14 cellular contexts compared by ENCODE assay signal in genomic region chr3:13415236-13416001, GRCh38. TPM values are rescaled to one million over a fixed set of nuclear protein-coding genes. Genes with fewer than 3 reads are reported as not detected.
DNase-seq lines count a peak whose midpoint lies in the region; ATAC-seq, FAIRE-seq and TF ChIP-seq lines count a peak whose summit lies in the region.
"Had no signal": no experiment of that assay in that cellular context is flagged by ENCODE, and none has a peak within 500 bp of the region (broad histone marks: within the 10 kb centered on the region; RNA-seq: fewer than 3 reads in every experiment).

No MANE protein-coding gene starts in this region.

- CTCF ChIA-PET in HepG2 (lab: Yijun Ruan, JAX; ENCODE audit: low intra/inter-chr PET ratio, low total read pairs) (no interaction called here), Calu3 (lab: Charles Lee) (no interaction called here)

- H4K20me1 ChIP-seq in HepG2 (ENCODE audit: insufficient read depth, low read length) = peaks cover 4% of the 10 kb centered on the region; the same call in 1 of the 2 replicates
- H4K20me1 ChIP-seq in OCI-LY3 (ENCODE audit: insufficient read depth, low read length) = peaks cover 64% of the 10 kb centered on the region

- peak overlapping the region; percentile 75 for H3K4me3 Mint-ChIP-seq in central memory CD8-positive, alpha-beta T cell
- H3K4me3 Mint-ChIP-seq in Calu3 (ENCODE audit: low read depth, unreplicated experiment) = no peak overlapping the region

- H3K27me3 ChIP-seq in HepG2 (ENCODE audit: control insufficient read depth in 1 of 2, insufficient read depth in 2 of 2, low read length in 2 of 2) (no peaks in the 10 kb centered on the region; a peak in 1 of 5 replicates), right lobe of liver (no peaks in the 10 kb centered on the region), OCI-LY3 (ENCODE audit: low read depth, low read length) (no peaks in the 10 kb centered on the region), upper lobe of left lung (no peaks in the 10 kb centered on the region)

- no peak overlapping the region for H3K4me2 ChIP-seq in HepG2 (ENCODE audit: low read depth, low read length)
- H3K4me2 ChIP-seq in OCI-LY3 (ENCODE audit: low read length) = peak overlapping the region; percentile 99

- ATAC-seq in HepG2 = no peak
- no peak for ATAC-seq in right lobe of liver
- ATAC-seq in central memory CD8-positive, alpha-beta T cell (replicated peaks; ENCODE audit: extremely low read depth, poor library complexity, severe bottlenecking) = no peak
- no peak for ATAC-seq in upper lobe of left lung (ENCODE audit: low FRiP score in 2 of 2)
- ATAC-seq: left lobe of liver had no signal

- in situ Hi-C loops in HepG2 (cut with HindIII; ENCODE audit: extremely low pct_ligation_motif_present, low pct_unique_long_range_greater_than_20kb) = no loop called here

- DNase-seq in HepG2 (ENCODE audit: low spot score) (no peak), right lobe of liver (no peak), upper lobe of left lung (no peak), nucleus accumbens (lab: John Stamatoyannopoulos, UW) (no peak), Calu3 (no peak)
- no peak for DNase-seq in central memory CD8-positive, alpha-beta T cell (ENCODE audit: low spot score in 2 of 2)
- no peak for DNase-seq in stimulated activated CD4-positive, alpha-beta T cell treated with anti-CD3 and anti-CD28 coated beads, Interleukin-4, amount 100 ng/mL, for 1 hour
- DNase-seq: C1 segment of cervical spinal cord, head of caudate nucleus, NCI-H1436 treated with DMSO at 0.1 percent for 48 hours, NCI-H748 treated with DMSO at 0.1 percent for 48 hours had no signal

- H3K36me3 Mint-ChIP-seq in central memory CD8-positive, alpha-beta T cell (ENCODE audit: insufficient read depth) = peaks cover 20% of the 10 kb centered on the region
- H3K36me3 Mint-ChIP-seq in Calu3 (ENCODE audit: insufficient read depth, unreplicated experiment) = peaks cover 17% of the 10 kb centered on the region

- peaks cover 64% of the 10 kb centered on the region for H3K4me1 ChIP-seq in HepG2 (ENCODE audit: insufficient read depth, low read length)
- H3K4me1 ChIP-seq in right lobe of liver = peaks cover 0 to 19% (median 6%) of the 10 kb centered on the region in 4 donors
- H3K4me1 ChIP-seq in OCI-LY3 (ENCODE audit: low read length) = peaks cover 55% of the 10 kb centered on the region
- H3K4me1 ChIP-seq in upper lobe of left lung = peaks cover 8 to 56% (median 18%) of the 10 kb centered on the region in 4 donors

- no peak for TF ChIP-seq POLR2A in HepG2 (IDR thresholded peaks at IDR 0.05; ENCODE audit: insufficient read depth in 1 of 2, low read depth in 2 of 2, low read length in 2 of 2)
- no peak for TF ChIP-seq POLR2A in right lobe of liver (IDR thresholded peaks at IDR 0.05)
- TF ChIP-seq POLR2A in upper lobe of left lung (IDR thresholded peaks at IDR 0.05) = no peak

- POLR2A ChIA-PET in HepG2 (lab: Yijun Ruan, JAX) = no interaction called here

- 91% methylated on average over 12 of the region's 15 CpGs for WGBS in HepG2 (ENCODE audit: low lambda C conversion rate)
- 67% methylated on average over 8 of the region's 15 CpGs for WGBS in right lobe of liver (ENCODE audit: insufficient coverage, low coverage, low lambda C conversion rate, missing lambda C conversion rate)
- WGBS in upper lobe of left lung, 2 donors = 76 to 85% methylated on average over 12 to 15 of the region's 15 CpGs

- TF ChIP-seq EP300 in HepG2 (IDR thresholded peaks at IDR 0.05; ENCODE audit: low read depth in 2 of 2, low read length in 2 of 2) = no peak
- TF ChIP-seq EP300 in HepG2 (CRISPR knock-in tag; IDR thresholded peaks at IDR 0.05; ENCODE audit: borderline replicate concordance) = no peak
- TF ChIP-seq EP300 in upper lobe of left lung (IDR thresholded peaks at IDR 0.05) = no peak

- FAIRE-seq in HepG2 (lab: Jason Lieb, UNC) = no peak
- FAIRE-seq: bronchial epithelial cell had no signal

- H3K36me3 ChIP-seq in HepG2 (replicated peaks in 1 of 2; ENCODE audit: control insufficient read depth in 1 of 2, insufficient read depth in 2 of 2, low read length in 2 of 2) (peaks cover 1 to 8% of the 10 kb centered on the region in 2 experiments; a peak in 3 of 5 replicates), right lobe of liver (no peaks in the 10 kb centered on the region), OCI-LY3 (replicated peaks; ENCODE audit: low read depth, low read length) (peaks cover 33% of the 10 kb centered on the region), upper lobe of left lung (no peaks in the 10 kb centered on the region)

- H3K4me1 Mint-ChIP-seq in central memory CD8-positive, alpha-beta T cell = peaks cover 62% of the 10 kb centered on the region
- peaks cover 25% of the 10 kb centered on the region for H3K4me1 Mint-ChIP-seq in Calu3 (ENCODE audit: low read depth, unreplicated experiment)

- H3K9me3 Mint-ChIP-seq in central memory CD8-positive, alpha-beta T cell = no peaks in the 10 kb centered on the region
- H3K9me3 Mint-ChIP-seq in Calu3 (ENCODE audit: low read depth, unreplicated experiment) = no peaks in the 10 kb centered on the region

- TF ChIP-seq CTCF in HepG2 (CRISPR knock-in tag; IDR thresholded peaks at IDR 0.05) = no peak
- TF ChIP-seq CTCF in right lobe of liver (IDR thresholded peaks at IDR 0.05) = no peak
- TF ChIP-seq CTCF in OCI-LY3 (IDR thresholded peaks at IDR 0.05; ENCODE audit: low read depth, low read length) = no peak
- no peak for TF ChIP-seq CTCF in upper lobe of left lung (IDR thresholded peaks at IDR 0.05)
- no peak for TF ChIP-seq CTCF in Calu3 (IDR thresholded peaks at IDR 0.05; ENCODE audit: unreplicated experiment)

- H3K79me2 ChIP-seq in HepG2 (ENCODE audit: insufficient read depth, low read length) (peaks cover 64% of the 10 kb centered on the region), OCI-LY3 (ENCODE audit: low read length) (peaks cover 98% of the 10 kb centered on the region)

- BruUV-seq in HepG2 (replicated peaks; lab: Mats Ljungman, UMichigan) = no TSS peak
- no TSS peak for BruUV-seq in Calu3 (replicated peaks; lab: Mats Ljungman, UMichigan)

- TF ChIP-seq RAD21 in HepG2 (CRISPR knock-in tag; IDR thresholded peaks at IDR 0.05) = no peak

- H3K27ac Mint-ChIP-seq in central memory CD8-positive, alpha-beta T cell (ENCODE audit: low read depth) = peak overlapping the region; percentile 93
- no peak overlapping the region for H3K27ac Mint-ChIP-seq in Calu3 (ENCODE audit: unreplicated experiment)

- H3K4me3 ChIP-seq in HepG2 (replicated peaks in 1 of 3; ENCODE audit: insufficient read depth in 1 of 3, low read depth in 2 of 3, low read length in 3 of 3) = no peak overlapping the region
- H3K4me3 ChIP-seq in right lobe of liver = no peak overlapping the region
- peak overlapping the region; percentile 89 for H3K4me3 ChIP-seq in OCI-LY3 (ENCODE audit: low read length)
- H3K4me3 ChIP-seq in upper lobe of left lung = no peak overlapping the region

- H3K27me3 Mint-ChIP-seq in central memory CD8-positive, alpha-beta T cell = no peaks in the 10 kb centered on the region
- H3K27me3 Mint-ChIP-seq in Calu3 (ENCODE audit: unreplicated experiment) = no peaks in the 10 kb centered on the region

- H2AFZ ChIP-seq in HepG2 (ENCODE audit: low read length) (no peak overlapping the region), OCI-LY3 (ENCODE audit: low read depth, low read length) (no peak overlapping the region)

- intact Hi-C loops in HepG2 (cut with micrococcal nuclease; ENCODE audit: unreplicated experiment) = loop anchor here (5.0 kb wide), 1 partner anchor 37 kb away; no protein-coding TSS in a partner anchor
- intact Hi-C loops in right lobe of liver (cut with DNase I) = no loop called here
- intact Hi-C loops in Calu3 (cut with micrococcal nuclease; ENCODE audit: unreplicated experiment) = no loop called here

- H3K27ac ChIP-seq in HepG2 (ENCODE audit: extremely low read length, insufficient read depth, low read length) (no peak overlapping the region), right lobe of liver (no peak overlapping the region), OCI-LY3 (ENCODE audit: low read length) (peak overlapping the region; percentile 95), upper lobe of left lung (peak overlapping the region; percentile 66 to 82 (median 76))

- no peaks in the 10 kb centered on the region for H3K9me3 ChIP-seq in HepG2 (ENCODE audit: low read length)
- H3K9me3 ChIP-seq in right lobe of liver = no peaks in the 10 kb centered on the region
- H3K9me3 ChIP-seq in OCI-LY3 (ENCODE audit: insufficient read depth, low read length) = no peaks in the 10 kb centered on the region
- no peaks in the 10 kb centered on the region for H3K9me3 ChIP-seq in upper lobe of left lung

- no peak overlapping the region for H3K9ac ChIP-seq in HepG2 (ENCODE audit: insufficient read depth, low read depth, low read length)
- H3K9ac ChIP-seq in OCI-LY3 (ENCODE audit: low read length) = peak overlapping the region; percentile 96

RNA-seq across cellular contexts. Expression of gene NUP210, which starts 4.7 kb away (rescaled TPM):
- total RNA-seq in HepG2 (2016; rRNA removed; fragmentation: Illumina TruSeq; extraction: Trizol) = 18.2 and 35.2 TPM in 2 replicates
- total RNA-seq in HepG2 (2016; cell fraction: cytosol; rRNA removed; fragmentation: Illumina TruSeq; extraction: Trizol; ENCODE audit: low read depth) = 2.4 and 3.0 TPM in 2 replicates
- total RNA-seq in HepG2 (2016; cell fraction: insoluble cytoplasmic fraction; rRNA removed; fragmentation: Illumina TruSeq; extraction: Trizol) = 13.5 and 35.7 TPM in 2 replicates
- 7.5 TPM in 2 replicates for total RNA-seq in HepG2 (2016; cell fraction: membrane; rRNA removed; fragmentation: Illumina TruSeq; extraction: Trizol)
- total RNA-seq in HepG2 (2016; cell fraction: nucleus; rRNA removed; fragmentation: Illumina TruSeq; extraction: Trizol) = 48.2 and 58.1 TPM in 2 replicates
- polyA plus RNA-seq in HepG2 (2011; rRNA removed) = 31.6 and 44.3 TPM in 2 replicates
- 17.7 and 20.2 TPM in 2 replicates for polyA plus RNA-seq in HepG2 (2011; cell fraction: cytosol; rRNA removed)
- polyA plus RNA-seq in HepG2 (2011; cell fraction: nucleus; rRNA removed) = 105 and 126 TPM in 2 replicates
- 34.3 and 44.8 TPM in 2 replicates for polyA plus RNA-seq in HepG2 (2012)
- polyA plus RNA-seq in HepG2 (2016; cell fraction: cytosol; fragmentation: Illumina TruSeq; extraction: Trizol; ENCODE audit: low read depth) = 1.3 and 1.6 TPM in 2 replicates
- 10.1 and 14.0 TPM in 2 replicates for polyA plus RNA-seq in HepG2 (2016; cell fraction: insoluble cytoplasmic fraction; fragmentation: Illumina TruSeq; extraction: Trizol; ENCODE audit: low read depth)
- polyA plus RNA-seq in HepG2 (2016; cell fraction: membrane; fragmentation: Illumina TruSeq; extraction: Trizol; ENCODE audit: low read depth) = 2.8 and 3.5 TPM in 2 replicates
- 83.4 and 84.9 TPM in 2 replicates for polyA plus RNA-seq in HepG2 (2016; cell fraction: nucleus; fragmentation: Illumina TruSeq; extraction: Trizol; ENCODE audit: insufficient read depth, low read depth)
- polyA minus RNA-seq in HepG2 (2011; rRNA and poly(A)+ RNA removed; ENCODE audit: low replicate concordance) = 104 and 110 TPM in 2 replicates
- polyA minus RNA-seq in HepG2 (2011; cell fraction: cytosol; rRNA and poly(A)+ RNA removed) = 31.9 and 35.7 TPM in 2 replicates
- 50.5 and 60.3 TPM in 2 replicates for polyA minus RNA-seq in HepG2 (2011; cell fraction: nucleus; rRNA and poly(A)+ RNA removed)
- 10 to 100 TPM; 11.7 to 17.7 (median 15.6) TPM for total RNA-seq in right lobe of liver
- 10 to 100 TPM; 14.6 to 23.0 (median 20.8) TPM for total RNA-seq in upper lobe of left lung
- total RNA-seq in Calu3 (2022) = 59.8 and 76.9 TPM in 2 replicates
- total RNA-seq: bronchial epithelial cell had no signal

Comparison
In these comparisons a context has a peak if more than half of its experiments do, and no peak if none do; other contexts are left out.
1. H3K27ac ChIP-seq: peak in OCI-LY3 (single experiment) and upper lobe of left lung (4 of 4); none in HepG2 (single experiment) and right lobe of liver (0 of 3).